In the genomic region with DNA sequence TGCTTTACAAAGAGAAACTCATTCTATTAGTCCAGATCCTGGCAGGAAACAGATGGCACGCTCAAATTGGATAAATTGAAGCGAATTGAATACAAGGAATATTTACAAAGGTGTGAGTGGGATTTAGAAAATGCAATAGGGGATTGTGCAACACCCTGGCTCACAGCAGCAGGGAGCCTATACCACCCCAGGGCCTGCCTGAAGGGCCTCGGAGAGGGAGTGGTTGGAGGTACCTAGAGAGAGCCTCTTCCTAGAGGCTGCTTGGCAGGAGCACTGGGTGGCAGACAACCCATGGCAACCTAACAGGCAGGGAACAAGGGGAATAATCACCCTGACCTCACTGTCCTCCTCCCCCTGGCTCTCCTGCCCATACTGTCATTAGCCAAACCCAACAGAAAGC, we compare ENCODE assay signal across 18 cellular contexts. TPM values are rescaled to one million over a fixed set of nuclear protein-coding genes. Genes with fewer than 3 reads are reported as not detected.
DNase-seq lines count a peak whose midpoint lies in the region; ATAC-seq lines count a peak whose summit lies in the region.
"Had no signal": no experiment of that assay in that cellular context is flagged by ENCODE, and none has a peak within 500 bp of the region (broad histone marks: within the 10 kb centered on the region; RNA-seq: fewer than 3 reads in every experiment).

No MANE protein-coding gene starts in this region.

- ATAC-seq in esophagus mucosa: peak; percentile 17
- no peak for ATAC-seq in aorta (ENCODE audit: low FRiP score)
- ATAC-seq: activated CD4-positive, alpha-beta T cell treated with anti-CD3 and anti-CD28 coated beads for 36 hours; activated naive CD4-positive, alpha-beta T cell treated with anti-CD3 and anti-CD28 coated beads, Interleukin-2, amount 50 U/mL, for 72 hours; sciatic nerve had no signal

- H3K9me3 Mint-ChIP-seq in activated naive CD4-positive, alpha-beta T cell treated with anti-CD3 and anti-CD28 coated beads, Interleukin-2, amount 10 ng/mL, durations not matched to agents 7 days and 5 days: no peaks in the 10 kb centered on the region

- intact Hi-C loops in aorta (cut with DNase I): no loop called here

- CTCF ChIA-PET in activated naive CD4-positive, alpha-beta T cell treated with anti-CD3 and anti-CD28 coated beads, Interleukin-2, amount 10 ng/mL, durations not matched to agents 7 days and 5 days (lab: Charles Lee): no interaction called here

- no peaks in the 10 kb centered on the region for H3K4me1 ChIP-seq in aorta (ENCODE audit: control insufficient read depth in 1 of 2, insufficient read depth in 2 of 2, low read length in 2 of 2)
- H3K4me1 ChIP-seq: BLaER1 treated with 17β-estradiol and CSF1 and Interleukin-3, amounts not matched to agents 10 nM and 100 nM; suprapubic skin had no signal

- peaks cover 22% of the 10 kb centered on the region for H3K27me3 Mint-ChIP-seq in activated naive CD4-positive, alpha-beta T cell treated with anti-CD3 and anti-CD28 coated beads, Interleukin-2, amount 10 ng/mL, durations not matched to agents 7 days and 5 days

- no peaks in the 10 kb centered on the region for H3K36me3 Mint-ChIP-seq in activated naive CD4-positive, alpha-beta T cell treated with anti-CD3 and anti-CD28 coated beads, Interleukin-2, amount 10 ng/mL, durations not matched to agents 7 days and 5 days

- H3K9me3 ChIP-seq in aorta (ENCODE audit: control insufficient read depth, low read length): peaks cover 3% of the 10 kb centered on the region

- no peak overlapping the region for H3K27ac Mint-ChIP-seq in activated naive CD4-positive, alpha-beta T cell treated with anti-CD3 and anti-CD28 coated beads, Interleukin-2, amount 10 ng/mL, durations not matched to agents 7 days and 5 days
- H3K27ac Mint-ChIP-seq: activated CD4-positive, alpha-beta T cell treated with anti-CD3 and anti-CD28 coated beads for 36 hours; activated naive CD4-positive, alpha-beta T cell treated with anti-CD3 and anti-CD28 coated beads, Interleukin-2, amount 50 U/mL, for 72 hours had no signal

- DNase-seq in DMS53 (lab: John Stamatoyannopoulos, UW) (peak; percentile 98), NCI-H1436 (lab: John Stamatoyannopoulos, UW) (peak; percentile 99), NCI-H69 (lab: John Stamatoyannopoulos, UW) (peak; percentile 97), aorta (no peak), AML-193 (lab: John Stamatoyannopoulos, UW) (no peak), cerebellum (ENCODE audit: low spot score) (no peak)
- DNase-seq in activated naive CD4-positive, alpha-beta T cell treated with anti-CD3 and anti-CD28 coated beads, Interleukin-2, amount 10 ng/mL, durations not matched to agents 7 days and 5 days: no peak
- DNase-seq: activated CD4-positive, alpha-beta T cell treated with anti-CD3 and anti-CD28 coated beads for 36 hours; hippocampal formation; kidney glomerular epithelial cell; MM.1S; Right ventricle myocardium superior; stimulated activated CD4-positive, alpha-beta T cell treated with anti-CD3 and anti-CD28 coated beads, Interleukin-2, amount 100 ng/mL, for 24 hours had no signal

- H3K4me1 Mint-ChIP-seq in activated naive CD4-positive, alpha-beta T cell treated with anti-CD3 and anti-CD28 coated beads, Interleukin-2, amount 10 ng/mL, durations not matched to agents 7 days and 5 days: no peaks in the 10 kb centered on the region
- H3K4me1 Mint-ChIP-seq: activated CD4-positive, alpha-beta T cell treated with anti-CD3 and anti-CD28 coated beads for 36 hours had no signal

- no peak overlapping the region for H3K27ac ChIP-seq in aorta (ENCODE audit: low read depth in 1 of 2, low read length in 2 of 2)
- H3K27ac ChIP-seq: BLaER1 treated with 17β-estradiol and CSF1 and Interleukin-3, amounts not matched to agents 10 nM and 100 nM; suprapubic skin had no signal

- no peak overlapping the region for H3K4me3 Mint-ChIP-seq in activated naive CD4-positive, alpha-beta T cell treated with anti-CD3 and anti-CD28 coated beads, Interleukin-2, amount 10 ng/mL, durations not matched to agents 7 days and 5 days
- H3K4me3 Mint-ChIP-seq: activated CD4-positive, alpha-beta T cell treated with anti-CD3 and anti-CD28 coated beads for 36 hours had no signal

- H3K36me3 ChIP-seq in aorta (ENCODE audit: control insufficient read depth in 1 of 2, insufficient read depth in 2 of 2, low read length in 1 of 2): no peaks in the 10 kb centered on the region
- H3K36me3 ChIP-seq: BLaER1 treated with 17β-estradiol and CSF1 and Interleukin-3, amounts not matched to agents 10 nM and 100 nM; suprapubic skin had no signal

- no peak overlapping the region for H3K4me3 ChIP-seq in aorta (ENCODE audit: low read length in 2 of 2)
- H3K4me3 ChIP-seq: BLaER1 treated with 17β-estradiol and CSF1 and Interleukin-3, amounts not matched to agents 10 nM and 100 nM; suprapubic skin had no signal

- WGBS in aorta, 2 donors: 78 to 89% methylated on average over 3 of the region's 3 CpGs

- no peaks in the 10 kb centered on the region for H3K27me3 ChIP-seq in aorta (ENCODE audit: control insufficient read depth in 1 of 2, insufficient read depth in 2 of 2, low read length in 1 of 2)
- H3K27me3 ChIP-seq: BLaER1 treated with 17β-estradiol and CSF1 and Interleukin-3, amounts not matched to agents 10 nM and 100 nM; suprapubic skin had no signal

RNA-seq across cellular contexts. Expression of a gene that starts 27.7 kb away (rescaled TPM):
- total RNA-seq in esophagus mucosa: 49.6 TPM
- 10 to 100 TPM; 60.5 to 66.5 TPM for total RNA-seq in aorta
- 100 to 1,000 TPM in 1 of 2 donors, 10 to 100 TPM in 1; 54.4 to 117 TPM for polyA plus RNA-seq in aorta
- 39.7 TPM for total RNA-seq in cerebellum

Comparison
In these comparisons a context has a peak if more than half of its experiments do, and no peak if none do; other contexts are left out.
1. DNase-seq: peak in DMS53 (single experiment), NCI-H1436 (single experiment) and NCI-H69 (single experiment); none in aorta (0 of 2), AML-193 (0 of 2), cerebellum (single experiment) and activated naive CD4-positive, alpha-beta T cell treated with anti-CD3 and anti-CD28 coated beads, Interleukin-2, amount 10 ng/mL, durations not matched to agents 7 days and 5 days (single experiment).